ENCODE assay signal across 28 cellular contexts in the genomic region with DNA sequence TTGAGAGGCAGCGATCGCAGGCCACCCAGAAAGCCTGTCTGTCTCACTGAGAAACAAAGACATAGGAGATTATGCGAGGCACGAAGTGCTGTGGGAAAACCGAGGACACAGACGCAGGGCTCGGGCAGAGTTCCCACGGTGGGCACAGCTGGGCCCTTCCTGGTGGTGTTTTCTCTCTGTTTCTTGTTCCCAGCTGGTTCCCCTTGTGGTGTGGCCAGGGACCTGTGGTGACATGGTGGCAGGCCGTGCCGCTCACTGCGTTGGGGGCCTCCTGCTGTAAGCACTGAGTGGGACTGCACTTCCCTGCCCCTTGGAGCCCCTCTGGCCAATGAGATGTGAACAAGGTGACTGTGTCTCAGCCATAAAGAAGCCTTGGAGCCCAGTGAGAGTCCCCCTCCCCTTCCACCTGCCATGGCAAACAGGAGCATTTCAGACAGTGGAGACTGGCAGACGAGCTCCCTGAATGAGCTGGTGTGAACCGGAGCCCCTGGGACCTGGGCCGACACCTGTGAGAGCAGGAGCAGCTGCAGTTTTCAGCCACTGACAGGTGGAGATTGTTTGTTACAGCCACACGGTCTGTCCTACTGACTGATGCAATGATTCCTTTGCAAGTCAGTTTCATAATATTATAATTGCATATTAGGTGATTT. TPM values are rescaled to one million over a fixed set of nuclear protein-coding genes. Genes with fewer than 3 reads are reported as not detected.
DNase-seq lines count a peak whose midpoint lies in the region; ATAC-seq, FAIRE-seq and TF ChIP-seq lines count a peak whose summit lies in the region.
"Had no signal": no experiment of that assay in that cellular context is flagged by ENCODE, and none has a peak within 500 bp of the region (broad histone marks: within the 10 kb centered on the region; RNA-seq: fewer than 3 reads in every experiment).

No MANE protein-coding gene starts in this region.

- no peak for TF ChIP-seq EP300 in esophagus muscularis mucosa (IDR thresholded peaks at IDR 0.05)

- H3K9me3 ChIP-seq in RWPE2 (ENCODE audit: severe bottlenecking) (no peaks in the 10 kb centered on the region), osteoblast (ENCODE audit: low read depth, low read length) (no peaks in the 10 kb centered on the region), esophagus muscularis mucosa (no peaks in the 10 kb centered on the region)
- H3K9me3 ChIP-seq: HAP-1, SJSA1 had no signal

- H3K27me3 ChIP-seq in RWPE2 (ENCODE audit: insufficient read depth, poor library complexity, severe bottlenecking) (no peaks in the 10 kb centered on the region), osteoblast (ENCODE audit: insufficient read depth, low read length) (peaks cover 3% of the 10 kb centered on the region), esophagus muscularis mucosa (peaks cover 0 to 81% (median 0%) of the 10 kb centered on the region in 4 donors)

- H3K36me3 ChIP-seq in RWPE2 (ENCODE audit: low read depth) (no peaks in the 10 kb centered on the region), osteoblast (ENCODE audit: insufficient read depth, low read length) (no peaks in the 10 kb centered on the region), esophagus muscularis mucosa (no peaks in the 10 kb centered on the region)
- H3K36me3 ChIP-seq: HAP-1, SJSA1 had no signal

- H3K4me3 ChIP-seq in RWPE2 (ENCODE audit: severe bottlenecking), result no peak overlapping the region
- no peak overlapping the region for H3K4me3 ChIP-seq in osteoblast (ENCODE audit: insufficient read depth, low read length)
- H3K4me3 ChIP-seq in esophagus muscularis mucosa, result no peak overlapping the region
- H3K4me3 ChIP-seq: GM23338, HAP-1, SJSA1 had no signal

- no peak overlapping the region for H3K27ac ChIP-seq in RWPE2 (ENCODE audit: poor library complexity, severe bottlenecking)
- no peak overlapping the region for H3K27ac ChIP-seq in osteoblast (ENCODE audit: low read depth, low read length)
- no peak overlapping the region for H3K27ac ChIP-seq in esophagus muscularis mucosa (replicated peaks in 1 of 4)
- H3K27ac ChIP-seq: SJSA1 had no signal

- TF ChIP-seq CTCF in natural killer cell (IDR thresholded peaks at IDR 0.05), result no peak
- no peak for TF ChIP-seq CTCF in RWPE2 (IDR thresholded peaks at IDR 0.05; ENCODE audit: poor library complexity, severe bottlenecking)
- TF ChIP-seq CTCF in osteoblast (IDR thresholded peaks at IDR 0.05; ENCODE audit: extremely low read depth, low read depth, low read length), result no peak
- no peak for TF ChIP-seq CTCF in esophagus muscularis mucosa (IDR thresholded peaks at IDR 0.05)

- no peak for FAIRE-seq in HTR-8/SVneo (lab: Jason Lieb, UNC)
- FAIRE-seq: A204.1, G401.6 had no signal

- H3K4me1 Mint-ChIP-seq in natural killer cell treated with Interleukin-12 subunit alpha and Interleukin-12 subunit beta and Interleukin-15 and Interleukin-18, amount 100 ng/mL, for 72 hours (ENCODE audit: low read depth in 2 of 2), result no peaks in the 10 kb centered on the region
- H3K4me1 Mint-ChIP-seq in natural killer cell, result no peaks in the 10 kb centered on the region
- H3K4me1 Mint-ChIP-seq: CD4-positive, alpha-beta memory T cell had no signal

- TF ChIP-seq POLR2A in esophagus muscularis mucosa (IDR thresholded peaks at IDR 0.05; ENCODE audit: low read depth), result no peak

- H4K20me1 ChIP-seq in osteoblast (ENCODE audit: insufficient read depth, low read length), result no peaks in the 10 kb centered on the region

- H3K27me3 Mint-ChIP-seq in natural killer cell treated with Interleukin-12 subunit alpha and Interleukin-12 subunit beta and Interleukin-15 and Interleukin-18, amount 100 ng/mL, for 72 hours, result peaks cover 11 to 30% of the 10 kb centered on the region in 2 donors
- peaks cover 7 to 11% of the 10 kb centered on the region in 2 donors for H3K27me3 Mint-ChIP-seq in natural killer cell (ENCODE audit: low read depth in 2 of 2)

- H3K27ac Mint-ChIP-seq in natural killer cell treated with Interleukin-12 subunit alpha and Interleukin-12 subunit beta and Interleukin-15 and Interleukin-18, amount 100 ng/mL, for 72 hours, result no peak overlapping the region
- H3K27ac Mint-ChIP-seq in natural killer cell, result no peak overlapping the region
- H3K27ac Mint-ChIP-seq: CD4-positive, alpha-beta memory T cell; GM23338; HFFc6 had no signal

- ATAC-seq in natural killer cell treated with Interleukin-12 subunit alpha and Interleukin-12 subunit beta and Interleukin-15 and Interleukin-18, amount 100 ng/mL, for 72 hours, result no peak
- ATAC-seq in natural killer cell (no peak), RWPE2 (ENCODE audit: low read depth) (no peak)
- ATAC-seq: GM23338, PC-3, Right ventricle myocardium inferior had no signal

- intact Hi-C loops in natural killer cell (cut with micrococcal nuclease) (no loop called here), esophagus muscularis mucosa (cut with DNase I) (no loop called here)

- DNase-seq in natural killer cell treated with Interleukin-12 subunit alpha and Interleukin-12 subunit beta and Interleukin-15 and Interleukin-18, amount 100 ng/mL, for 72 hours (ENCODE audit: low spot score), result peak; percentile 26
- no peak for DNase-seq in natural killer cell
- peak; percentile 58 for DNase-seq in RWPE2 (ENCODE audit: low spot score)
- DNase-seq in osteoblast (ENCODE audit: insufficient read length, low spot score, missing footprints), result peak; percentile 71
- DNase-seq in activated CD4-positive, alpha-beta T cell treated with anti-CD3 and anti-CD28 coated beads, Interleukin-2, amount 50 U/mL, for 4 hours, result no peak
- DNase-seq in esophagus muscularis mucosa (ENCODE audit: extremely low spot score), result no peak
- no peak for DNase-seq in HTR-8/SVneo (ENCODE audit: insufficient read length, low spot score)
- DNase-seq: C1 segment of cervical spinal cord; CD4-positive, alpha-beta memory T cell; COR-L47; DMS53; HFFc6; Karpas-422; NCI-H1092 treated with DMSO at 0.1 percent for 48 hours; NCI-H1436; NCI-H187; NCI-H2081 treated with DMSO at 0.1 percent for 48 hours; NCI-H446; NCI-H526; NCI-H82; NK-92 treated with Interleukin-12 subunit alpha and Interleukin-12 subunit beta, amount 100 ng/mL, for 24 hours; PC-3 had no signal

- 78% methylated on average over 15 of the region's 15 CpGs for WGBS in esophagus muscularis mucosa

- H3K79me2 ChIP-seq in osteoblast (ENCODE audit: insufficient read depth, low read length), result no peaks in the 10 kb centered on the region

- H3K36me3 Mint-ChIP-seq in natural killer cell treated with Interleukin-12 subunit alpha and Interleukin-12 subunit beta and Interleukin-15 and Interleukin-18, amount 100 ng/mL, for 72 hours, result no peaks in the 10 kb centered on the region
- no peaks in the 10 kb centered on the region for H3K36me3 Mint-ChIP-seq in natural killer cell
- H3K36me3 Mint-ChIP-seq: CD4-positive, alpha-beta memory T cell had no signal

- H3K4me1 ChIP-seq in RWPE2 (ENCODE audit: insufficient read depth, poor library complexity, severe bottlenecking), result no peaks in the 10 kb centered on the region
- H3K4me1 ChIP-seq in osteoblast (ENCODE audit: insufficient read depth, low read length), result no peaks in the 10 kb centered on the region
- peaks cover 0 to 4% (median 3%) of the 10 kb centered on the region in 4 donors for H3K4me1 ChIP-seq in esophagus muscularis mucosa
- H3K4me1 ChIP-seq: HAP-1, SJSA1 had no signal

- H3K4me3 Mint-ChIP-seq in natural killer cell treated with Interleukin-12 subunit alpha and Interleukin-12 subunit beta and Interleukin-15 and Interleukin-18, amount 100 ng/mL, for 72 hours, result no peak overlapping the region
- no peak overlapping the region for H3K4me3 Mint-ChIP-seq in natural killer cell
- H3K4me3 Mint-ChIP-seq: CD4-positive, alpha-beta memory T cell; GM23338; HFFc6 had no signal

- H3K4me2 ChIP-seq in osteoblast (ENCODE audit: insufficient read depth, low read length), result no peak overlapping the region
- H3K4me2 ChIP-seq: GM23338 had no signal

- no peak overlapping the region for H2AFZ ChIP-seq in osteoblast (ENCODE audit: low read length)
- H2AFZ ChIP-seq: GM23338 had no signal

- no peaks in the 10 kb centered on the region for H3K9me3 Mint-ChIP-seq in natural killer cell treated with Interleukin-12 subunit alpha and Interleukin-12 subunit beta and Interleukin-15 and Interleukin-18, amount 100 ng/mL, for 72 hours
- H3K9me3 Mint-ChIP-seq in natural killer cell, result no peaks in the 10 kb centered on the region
- H3K9me3 Mint-ChIP-seq: CD4-positive, alpha-beta memory T cell; GM23338; HFFc6 had no signal

RNA-seq across cellular contexts. Expression of a gene that starts 13.2 kb away (rescaled TPM):
- not detected for total RNA-seq in natural killer cell treated with Interleukin-12 subunit alpha and Interleukin-12 subunit beta and Interleukin-15 and Interleukin-18, amount 100 ng/mL, for 72 hours
- total RNA-seq in natural killer cell (not detected), osteoblast (not detected in 2 replicates), esophagus muscularis mucosa (not detected)
- total RNA-seq: CD4-positive, alpha-beta memory T cell; HFFc6; PC-3; SJSA1 had no signal

Comparison
In these comparisons a context has a peak if more than half of its experiments do, and no peak if none do; other contexts are left out.
1. DNase-seq: peak in natural killer cell treated with Interleukin-12 subunit alpha and Interleukin-12 subunit beta and Interleukin-15 and Interleukin-18, amount 100 ng/mL, for 72 hours (single experiment), RWPE2 (single experiment) and osteoblast (single experiment); none in natural killer cell (single experiment), activated CD4-positive, alpha-beta T cell treated with anti-CD3 and anti-CD28 coated beads, Interleukin-2, amount 50 U/mL, for 4 hours (0 of 2), esophagus muscularis mucosa (single experiment) and HTR-8/SVneo (single experiment).